Comparison of ENCODE assay signal across 15 cellular contexts in the genomic region with DNA sequence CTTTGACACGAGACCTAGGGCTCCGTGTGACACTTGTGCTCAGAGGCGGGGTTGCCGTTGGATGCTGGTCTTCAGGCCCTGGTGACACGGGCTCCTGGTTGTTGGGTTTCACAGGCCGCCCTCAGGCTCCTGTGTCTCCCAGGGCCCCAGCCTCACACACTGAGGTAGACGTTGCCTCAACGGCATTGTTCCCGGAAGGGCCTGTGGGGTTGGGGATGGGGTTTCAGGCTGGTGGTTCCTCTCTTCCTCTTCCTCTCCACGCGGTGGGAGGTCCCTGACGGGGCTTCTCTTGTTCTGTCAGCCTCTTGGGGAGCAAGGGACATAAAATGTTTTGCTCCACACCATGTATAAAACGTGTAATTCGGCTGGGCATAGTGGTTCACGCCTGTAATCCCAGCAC.
"Had no signal": no experiment of that assay in that cellular context is flagged by ENCODE, and none has a peak within 500 bp of the region (broad histone marks: within the 10 kb centered on the region; RNA-seq: fewer than 3 reads in every experiment).

No MANE protein-coding gene starts in this region.

- H3K9me3 Mint-ChIP-seq: activated naive CD4-positive, alpha-beta T cell treated with anti-CD3 and anti-CD28 coated beads, Interleukin-2, amount 10 ng/mL, durations not matched to agents 7 days and 5 days; activated T-helper 17 cell treated with anti-CD3 and anti-CD28 coated beads, Interleukin-2, amount 50 U/mL, for 72 hours; brain; dendritic cell treated with granulocyte-macrophage colony-stimulating factor and Interleukin-4, amounts not matched to agents 40 ng/mL and 50 ng/mL, for 4 days; nephron had no signal

- H3K4me1 Mint-ChIP-seq: activated naive CD4-positive, alpha-beta T cell treated with anti-CD3 and anti-CD28 coated beads, Interleukin-2, amount 10 ng/mL, durations not matched to agents 7 days and 5 days; activated T-helper 17 cell treated with anti-CD3 and anti-CD28 coated beads, Interleukin-2, amount 50 U/mL, for 72 hours; brain; nephron had no signal

- H3K9me3 ChIP-seq: SJCRH30, spleen had no signal

- H3K27ac ChIP-seq: SJCRH30, spleen had no signal

- ATAC-seq: activated T-helper 17 cell treated with anti-CD3 and anti-CD28 coated beads, Interleukin-2, amount 50 U/mL, for 72 hours; sciatic nerve had no signal

- H3K4me3 ChIP-seq: SJCRH30, spleen had no signal

- H3K4me1 ChIP-seq: SJCRH30 had no signal

- DNase-seq: activated CD4-positive, alpha-beta T cell treated with anti-CD3 and anti-CD28 coated beads, Interleukin-2, amount 50 U/mL, for 4 hours; activated naive CD4-positive, alpha-beta T cell treated with anti-CD3 and anti-CD28 coated beads, Interleukin-2, amount 10 ng/mL, durations not matched to agents 7 days and 5 days; amniotic stem cell; erythroblast; hypothalamus; mammary epithelial cell; SJCRH30; spleen; stimulated activated CD4-positive, alpha-beta T cell treated with anti-CD3 and anti-CD28 coated beads, Interleukin-2, amount 100 ng/mL, for 24 hours; stimulated activated naive CD4-positive, alpha-beta T cell treated with Interleukin-2 at 50 U/mL for 16 hours had no signal

- H3K27me3 ChIP-seq: SJCRH30, spleen had no signal

- H3K27me3 Mint-ChIP-seq: activated naive CD4-positive, alpha-beta T cell treated with anti-CD3 and anti-CD28 coated beads, Interleukin-2, amount 10 ng/mL, durations not matched to agents 7 days and 5 days; activated T-helper 17 cell treated with anti-CD3 and anti-CD28 coated beads, Interleukin-2, amount 50 U/mL, for 72 hours; brain; dendritic cell treated with granulocyte-macrophage colony-stimulating factor and Interleukin-4, amounts not matched to agents 40 ng/mL and 50 ng/mL, for 4 days had no signal

- H3K4me3 Mint-ChIP-seq: activated naive CD4-positive, alpha-beta T cell treated with anti-CD3 and anti-CD28 coated beads, Interleukin-2, amount 10 ng/mL, durations not matched to agents 7 days and 5 days; activated T-helper 17 cell treated with anti-CD3 and anti-CD28 coated beads, Interleukin-2, amount 50 U/mL, for 72 hours; brain; dendritic cell treated with granulocyte-macrophage colony-stimulating factor and Interleukin-4, amounts not matched to agents 40 ng/mL and 50 ng/mL, for 4 days; nephron had no signal

- H3K27ac Mint-ChIP-seq: activated naive CD4-positive, alpha-beta T cell treated with anti-CD3 and anti-CD28 coated beads, Interleukin-2, amount 10 ng/mL, durations not matched to agents 7 days and 5 days; activated T-helper 17 cell treated with anti-CD3 and anti-CD28 coated beads, Interleukin-2, amount 50 U/mL, for 72 hours; dendritic cell treated with granulocyte-macrophage colony-stimulating factor and Interleukin-4, amounts not matched to agents 40 ng/mL and 50 ng/mL, for 4 days had no signal
